15 cellular contexts compared by ENCODE assay signal in the genomic region with DNA sequence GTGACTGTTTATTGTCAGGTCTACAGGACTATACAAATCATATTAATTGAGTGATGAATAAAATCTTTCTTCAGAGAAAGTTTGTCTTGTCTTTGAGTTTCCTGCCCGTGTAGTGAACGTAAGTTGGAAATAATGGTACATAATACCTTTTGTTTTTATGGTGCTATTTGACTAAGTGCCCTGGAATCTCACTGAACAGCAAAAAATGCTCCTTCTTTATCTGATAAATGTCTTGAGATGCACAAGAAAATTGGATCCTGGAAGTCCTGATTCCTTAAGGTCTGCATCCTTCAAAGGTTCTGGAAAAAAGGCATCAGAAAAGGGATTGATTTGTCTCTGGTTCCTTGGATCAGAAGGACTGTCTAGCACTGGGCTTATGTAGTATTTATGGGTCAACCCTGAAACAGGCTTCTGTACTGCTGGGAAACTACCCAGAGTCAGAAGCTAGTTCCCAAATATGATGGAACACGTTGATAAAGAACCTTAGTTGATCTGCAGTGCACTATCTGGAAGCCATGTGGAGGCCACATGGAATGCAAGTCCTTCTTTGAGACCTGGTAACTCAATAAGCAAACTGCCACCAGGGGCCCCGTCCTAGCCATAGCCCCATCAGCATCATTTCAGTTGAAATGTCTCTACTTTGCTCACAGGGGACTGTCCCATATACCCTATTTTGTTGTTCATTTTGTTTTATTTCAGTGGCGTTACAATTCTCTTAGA.
DNase-seq lines count a peak whose midpoint lies in the region; ATAC-seq and TF ChIP-seq lines count a peak whose summit lies in the region.
"Had no signal": no experiment of that assay in that cellular context is flagged by ENCODE, and none has a peak within 500 bp of the region (broad histone marks: within the 10 kb centered on the region; RNA-seq: fewer than 3 reads in every experiment).

No MANE protein-coding gene starts in this region.

- peaks cover 1% of the 10 kb centered on the region for H3K27me3 Mint-ChIP-seq in activated CD4-positive, alpha-beta memory T cell treated with anti-CD3 and anti-CD28 coated beads for 36 hours
- H3K27me3 Mint-ChIP-seq in activated CD4-positive, alpha-beta memory T cell treated with anti-CD3 and anti-CD28 coated beads, Interleukin-2, amount 10 ng/mL, durations not matched to agents 7 days and 5 days: peaks cover 18% of the 10 kb centered on the region

- peaks cover 45% of the 10 kb centered on the region for H3K4me1 ChIP-seq in RWPE2 (ENCODE audit: insufficient read depth, poor library complexity, severe bottlenecking)
- no peaks in the 10 kb centered on the region for H3K4me1 ChIP-seq in testis
- H3K4me1 ChIP-seq: HAP-1 had no signal

- H3K4me3 ChIP-seq in RWPE2 (ENCODE audit: severe bottlenecking) (no peak overlapping the region), testis (no peak overlapping the region), dorsolateral prefrontal cortex (no peak overlapping the region)
- H3K4me3 ChIP-seq: coronary artery, HAP-1 had no signal

- no peaks in the 10 kb centered on the region for H3K27me3 ChIP-seq in RWPE2 (ENCODE audit: insufficient read depth, poor library complexity, severe bottlenecking)
- no peaks in the 10 kb centered on the region for H3K27me3 ChIP-seq in testis
- peaks cover 0 to 3% (median 0%) of the 10 kb centered on the region in 45 donors for H3K27me3 ChIP-seq in dorsolateral prefrontal cortex

- intact Hi-C loops in activated CD4-positive, alpha-beta memory T cell treated with anti-CD3 and anti-CD28 coated beads for 36 hours (cut with micrococcal nuclease): no loop called here
- intact Hi-C loops in testis (cut with DNase I; ENCODE audit: low total_unique reads): no loop called here
- intact Hi-C loops in dorsolateral prefrontal cortex (cut with DNase I): no loop called here

- peaks cover 70% of the 10 kb centered on the region for H3K4me1 Mint-ChIP-seq in activated CD4-positive, alpha-beta memory T cell treated with anti-CD3 and anti-CD28 coated beads for 36 hours (ENCODE audit: low read depth)
- H3K4me1 Mint-ChIP-seq in activated CD4-positive, alpha-beta memory T cell treated with anti-CD3 and anti-CD28 coated beads, Interleukin-2, amount 10 ng/mL, durations not matched to agents 7 days and 5 days: peaks cover 76% of the 10 kb centered on the region

- CTCF ChIA-PET in activated CD4-positive, alpha-beta memory T cell treated with anti-CD3 and anti-CD28 coated beads for 36 hours (lab: Charles Lee): no interaction called here
- CTCF ChIA-PET in activated CD4-positive, alpha-beta memory T cell treated with anti-CD3 and anti-CD28 coated beads, Interleukin-2, amount 10 ng/mL, durations not matched to agents 7 days and 5 days (lab: Charles Lee): no interaction called here

- peak; percentile 65 for DNase-seq in activated CD4-positive, alpha-beta memory T cell treated with anti-CD3 and anti-CD28 coated beads for 36 hours
- no peak for DNase-seq in activated CD4-positive, alpha-beta memory T cell treated with anti-CD3 and anti-CD28 coated beads, Interleukin-2, amount 10 ng/mL, durations not matched to agents 7 days and 5 days
- DNase-seq in ELF-1 (ENCODE audit: low read depth, low spot score) (peak; percentile 15), RWPE2 (ENCODE audit: low spot score) (no peak), germinal center (ENCODE audit: low spot score) (peak; percentile 16), NCI-H128 (lab: John Stamatoyannopoulos, UW; ENCODE audit: unreplicated experiment) (no peak), testis (no peak), dorsolateral prefrontal cortex (no peak)
- DNase-seq: activated gamma-delta T cell, COR-L47, NCI-H2029 treated with DMSO at 0.1 percent for 48 hours, NCI-H524 treated with DMSO at 0.1 percent for 48 hours, substantia nigra had no signal

- H3K36me3 Mint-ChIP-seq in activated CD4-positive, alpha-beta memory T cell treated with anti-CD3 and anti-CD28 coated beads for 36 hours: peaks cover 3% of the 10 kb centered on the region
- H3K36me3 Mint-ChIP-seq in activated CD4-positive, alpha-beta memory T cell treated with anti-CD3 and anti-CD28 coated beads, Interleukin-2, amount 10 ng/mL, durations not matched to agents 7 days and 5 days (ENCODE audit: low read depth): peaks cover 26% of the 10 kb centered on the region

- POLR2A ChIA-PET in activated CD4-positive, alpha-beta memory T cell treated with anti-CD3 and anti-CD28 coated beads for 36 hours (lab: Charles Lee): no interaction called here
- POLR2A ChIA-PET in activated CD4-positive, alpha-beta memory T cell treated with anti-CD3 and anti-CD28 coated beads, Interleukin-2, amount 10 ng/mL, durations not matched to agents 7 days and 5 days (lab: Charles Lee): no interaction called here

- H3K4me3 Mint-ChIP-seq in activated CD4-positive, alpha-beta memory T cell treated with anti-CD3 and anti-CD28 coated beads for 36 hours: no peak overlapping the region
- H3K4me3 Mint-ChIP-seq in activated CD4-positive, alpha-beta memory T cell treated with anti-CD3 and anti-CD28 coated beads, Interleukin-2, amount 10 ng/mL, durations not matched to agents 7 days and 5 days: no peak overlapping the region

- TF ChIP-seq CTCF in RWPE2 (IDR thresholded peaks at IDR 0.05; ENCODE audit: poor library complexity, severe bottlenecking): no peak
- no peak for TF ChIP-seq CTCF in testis (IDR thresholded peaks at IDR 0.05)
- TF ChIP-seq CTCF in dorsolateral prefrontal cortex (IDR thresholded peaks at IDR 0.05 in 54 of 56, conservative IDR thresholded peaks at IDR 0.05 in 2 of 56; ENCODE audit: low read depth in 1 of 56, partially characterized antibody in 56 of 56): no peak

- H3K27ac Mint-ChIP-seq in activated CD4-positive, alpha-beta memory T cell treated with anti-CD3 and anti-CD28 coated beads for 36 hours: no peak overlapping the region
- H3K27ac Mint-ChIP-seq in activated CD4-positive, alpha-beta memory T cell treated with anti-CD3 and anti-CD28 coated beads, Interleukin-2, amount 10 ng/mL, durations not matched to agents 7 days and 5 days: no peak overlapping the region

- H3K27ac ChIP-seq in RWPE2 (ENCODE audit: poor library complexity, severe bottlenecking) (peak overlapping the region; percentile 91), testis (no peak overlapping the region), dorsolateral prefrontal cortex (no peak overlapping the region)
- H3K27ac ChIP-seq: coronary artery had no signal

- H3K36me3 ChIP-seq in RWPE2 (ENCODE audit: low read depth): no peaks in the 10 kb centered on the region
- no peaks in the 10 kb centered on the region for H3K36me3 ChIP-seq in testis (ENCODE audit: low read depth, missing control alignments)
- H3K36me3 ChIP-seq: HAP-1 had no signal

- ATAC-seq in RWPE2 (ENCODE audit: low read depth): no peak

- H3K9me3 Mint-ChIP-seq in activated CD4-positive, alpha-beta memory T cell treated with anti-CD3 and anti-CD28 coated beads for 36 hours: no peaks in the 10 kb centered on the region
- peaks cover 12% of the 10 kb centered on the region for H3K9me3 Mint-ChIP-seq in activated CD4-positive, alpha-beta memory T cell treated with anti-CD3 and anti-CD28 coated beads, Interleukin-2, amount 10 ng/mL, durations not matched to agents 7 days and 5 days

- H3K9me3 ChIP-seq in RWPE2 (ENCODE audit: severe bottlenecking): no peaks in the 10 kb centered on the region
- H3K9me3 ChIP-seq in testis: no peaks in the 10 kb centered on the region
- H3K9me3 ChIP-seq: HAP-1 had no signal

- 82 to 84% methylated on average over 5 of the region's 5 CpGs for WGBS in testis, 2 donors

- no peak for TF ChIP-seq POLR2A in testis (IDR thresholded peaks at IDR 0.05)

Comparison
In these comparisons a context has a peak if more than half of its experiments do, and no peak if none do; other contexts are left out.
1. DNase-seq: peak in activated CD4-positive, alpha-beta memory T cell treated with anti-CD3 and anti-CD28 coated beads for 36 hours (single experiment), ELF-1 (single experiment) and germinal center (single experiment); none in activated CD4-positive, alpha-beta memory T cell treated with anti-CD3 and anti-CD28 coated beads, Interleukin-2, amount 10 ng/mL, durations not matched to agents 7 days and 5 days (single experiment), RWPE2 (single experiment), NCI-H128 (single experiment), testis (single experiment) and dorsolateral prefrontal cortex (0 of 10).